ENCODE assay signal across 18 cellular contexts in the genomic region with DNA sequence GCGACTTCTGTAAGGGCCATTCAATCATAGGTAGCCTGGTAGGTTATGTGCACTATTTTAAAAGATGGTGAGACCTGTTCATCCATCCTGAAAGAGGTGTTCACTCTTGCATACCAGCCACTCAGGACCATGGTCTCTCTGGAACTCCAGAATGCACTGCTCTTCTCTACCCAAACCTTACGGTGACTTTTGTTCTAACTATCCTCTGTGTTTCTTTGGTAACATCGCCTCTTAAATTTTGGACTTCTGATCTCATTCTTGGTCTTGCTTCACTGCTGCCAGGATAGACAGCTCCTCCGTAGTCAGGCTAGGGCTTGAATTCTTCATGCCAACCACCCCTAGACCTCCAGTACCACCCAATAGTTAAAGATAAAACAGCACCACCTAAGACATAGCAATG.
DNase-seq lines count a peak whose midpoint lies in the region; ATAC-seq, FAIRE-seq and TF ChIP-seq lines count a peak whose summit lies in the region.
"Had no signal": no experiment of that assay in that cellular context is flagged by ENCODE, and none has a peak within 500 bp of the region (broad histone marks: within the 10 kb centered on the region; RNA-seq: fewer than 3 reads in every experiment).

No MANE protein-coding gene starts in this region.

- WGBS in neuronal stem cell (ENCODE audit: extremely low coverage in 2 of 2, insufficient read length in 2 of 2, insufficient replicate concordance in 1 of 2), 2 donors = no CpG with 5 or more reads among the region's 4 CpGs

- H3K4ac ChIP-seq in neuronal stem cell (ENCODE audit: low read length) = no peak overlapping the region

- no peak overlapping the region for H3K4me2 ChIP-seq in neuronal stem cell (ENCODE audit: insufficient read depth, low read length, poor library complexity, severe bottlenecking)
- H3K4me2 ChIP-seq: A549, BLaER1, GM23338 had no signal

- no peak for FAIRE-seq in RCC 7860 (lab: Jason Lieb, UNC)
- FAIRE-seq: A549 had no signal

- H3K27ac ChIP-seq in neuronal stem cell (replicated peaks; ENCODE audit: low read length) (no peak overlapping the region), foreskin keratinocyte (no peak overlapping the region), uterus (no peak overlapping the region)
- H3K27ac ChIP-seq: 22Rv1, A549, BLaER1 had no signal

- no peaks in the 10 kb centered on the region for H3K36me3 ChIP-seq in neuronal stem cell (replicated peaks in 1 of 2; ENCODE audit: control insufficient read depth in 2 of 2, insufficient read depth in 2 of 2, low read length in 2 of 2)
- H3K36me3 ChIP-seq in uterus = no peaks in the 10 kb centered on the region
- H3K36me3 ChIP-seq: BLaER1 had no signal

- H2BK12ac ChIP-seq in neuronal stem cell (ENCODE audit: low read length) = no peak overlapping the region

- DNase-seq in ACHN (peak; percentile 37), RCC 7860 (ENCODE audit: low spot score) (peak; percentile 45), left colon (no peak), neuronal stem cell (ENCODE audit: low spot score) (no peak), HEK293T (ENCODE audit: extremely low spot score) (no peak), foreskin keratinocyte (no peak), uterus (no peak)
- DNase-seq: Calu3; CD4-positive, alpha-beta memory T cell; DMS79 treated with DMSO at 0.1 percent for 48 hours; GF-D8; H7 had no signal

- H2AFZ ChIP-seq in neuronal stem cell (ENCODE audit: low read length) = peak overlapping the region; percentile 19
- H2AFZ ChIP-seq: GM23338 had no signal

- POLR2A ChIA-PET in HEK293T (lab: Yijun Ruan, JAX) = no interaction called here

- peaks cover 2 to 9% of the 10 kb centered on the region in 2 donors for H3K4me1 ChIP-seq in neuronal stem cell (ENCODE audit: control insufficient read depth in 2 of 2, insufficient read depth in 1 of 2, low read depth in 1 of 2, low read length in 2 of 2)
- no peaks in the 10 kb centered on the region for H3K4me1 ChIP-seq in foreskin keratinocyte
- no peaks in the 10 kb centered on the region for H3K4me1 ChIP-seq in uterus
- H3K4me1 ChIP-seq: BLaER1 had no signal

- no peak overlapping the region for H2BK5ac ChIP-seq in neuronal stem cell (ENCODE audit: low read length)

- H4K91ac ChIP-seq in neuronal stem cell (ENCODE audit: low read depth, low read length, poor library complexity) = no peak overlapping the region

- H3K4me3 ChIP-seq in neuronal stem cell (ENCODE audit: low read length in 2 of 2) = no peak overlapping the region
- no peak overlapping the region for H3K4me3 ChIP-seq in uterus
- H3K4me3 ChIP-seq: A549, BLaER1, GM23338 had no signal

- H2BK15ac ChIP-seq in neuronal stem cell (ENCODE audit: low read length) = no peak overlapping the region

- ATAC-seq in left colon (peak; percentile 75), foreskin keratinocyte (no peak)
- no peak for ATAC-seq in activated CD4-positive, CD25-positive, alpha-beta regulatory T cell treated with anti-CD3 and anti-CD28 coated beads, Interleukin-2, amount 50 U/mL, for 24 hours
- ATAC-seq: A549, GM23338, HCT116 had no signal

- H3K14ac ChIP-seq in neuronal stem cell (ENCODE audit: low read length) = no peak overlapping the region

- no peak for TF ChIP-seq POLR2A in uterus (IDR thresholded peaks at IDR 0.05)

- H3K18ac ChIP-seq in neuronal stem cell (ENCODE audit: low read length) = no peak overlapping the region

- no peaks in the 10 kb centered on the region for H3K79me1 ChIP-seq in neuronal stem cell (ENCODE audit: low read depth, low read length)

- no peak overlapping the region for H3K9ac ChIP-seq in neuronal stem cell (ENCODE audit: low read depth, low read length, poor library complexity)
- H3K9ac ChIP-seq: BLaER1 had no signal

- H3K23ac ChIP-seq in neuronal stem cell (ENCODE audit: low read depth, low read length, poor library complexity) = no peak overlapping the region

- H3K27me3 ChIP-seq in neuronal stem cell (ENCODE audit: control insufficient read depth in 3 of 3, insufficient read depth in 3 of 3, low read depth in 1 of 3, low read length in 3 of 3) (no peaks in the 10 kb centered on the region), foreskin keratinocyte (no peaks in the 10 kb centered on the region), uterus (no peaks in the 10 kb centered on the region)
- H3K27me3 ChIP-seq: BLaER1 had no signal

- H2BK120ac ChIP-seq in neuronal stem cell (ENCODE audit: low read depth, low read length) = no peak overlapping the region

- no peak overlapping the region for H4K8ac ChIP-seq in neuronal stem cell (ENCODE audit: low read depth, low read length)

- no peak overlapping the region for H2AK5ac ChIP-seq in neuronal stem cell (ENCODE audit: low read depth, low read length)

- CTCF ChIA-PET in HEK293T (lab: Yijun Ruan, JAX) = no interaction called here

- intact Hi-C loops in left colon (cut with DNase I, micrococcal nuclease) (no loop called here), uterus (cut with DNase I; ENCODE audit: low total_unique reads) (no loop called here)

- TF ChIP-seq CTCF in foreskin keratinocyte (conservative IDR thresholded peaks at IDR 0.05) (no peak), uterus (IDR thresholded peaks at IDR 0.05) (no peak)

- H3K9me3 ChIP-seq in neuronal stem cell (replicated peaks in 1 of 2; ENCODE audit: control insufficient read depth in 2 of 2, insufficient read depth in 1 of 2, low read depth in 1 of 2, low read length in 2 of 2) (peaks cover 0 to 2% of the 10 kb centered on the region in 2 donors), uterus (no peaks in the 10 kb centered on the region)
- H3K9me3 ChIP-seq: A549, BLaER1 had no signal

- in situ Hi-C loops in ACHN (cut with HindIII; ENCODE audit: low pct_ligation_motif_present, low pct_unique_long_range_greater_than_20kb, low sequenced_read_pairs) = no loop called here

TF ChIP-seq in HEK293T, 16 proteins besides CTCF, POLR2A, EP300 and RAD21:
- no peak for TF ChIP-seq ZNF384 (IDR thresholded peaks at IDR 0.05)
- no peak for TF ChIP-seq FOXA1 (IDR thresholded peaks at IDR 0.05)
- no peak for TF ChIP-seq ARNT (IDR thresholded peaks at IDR 0.05)

Comparison
In these comparisons a context has a peak if more than half of its experiments do, and no peak if none do; other contexts are left out.
1. DNase-seq: peak in ACHN (single experiment) and RCC 7860 (single experiment); none in left colon (0 of 2), neuronal stem cell (single experiment), HEK293T (single experiment), foreskin keratinocyte (0 of 2) and uterus (0 of 2).